In genomic region chr11:111472228-111472627, GRCh38 we compare ENCODE assay signal across 26 cellular contexts. TPM values are rescaled to one million over a fixed set of nuclear protein-coding genes. Genes with fewer than 3 reads are reported as not detected.
"Had no signal": no experiment of that assay in that cellular context is flagged by ENCODE, and none has a peak within 500 bp of the region (broad histone marks: within the 10 kb centered on the region; RNA-seq: fewer than 3 reads in every experiment).

No MANE protein-coding gene starts in this region.

- H3K4me3 ChIP-seq: adrenal gland had no signal

- H3K9ac ChIP-seq: KMS-11 had no signal

- H3K9me3 Mint-ChIP-seq: activated CD4-positive, alpha-beta memory T cell treated with anti-CD3 and anti-CD28 coated beads, Interleukin-2, amount 10 ng/mL, durations not matched to agents 7 days and 5 days; activated naive CD4-positive, alpha-beta T cell treated with anti-CD3 and anti-CD28 coated beads, Interleukin-2, amount 10 ng/mL, durations not matched to agents 7 days and 5 days; central memory CD8-positive, alpha-beta T cell had no signal

- H3K36me3 ChIP-seq: adrenal gland had no signal

- H3K4me1 ChIP-seq: adrenal gland had no signal

- H3K27me3 ChIP-seq: adrenal gland had no signal

- H3K9me3 ChIP-seq: adrenal gland had no signal

- DNase-seq: activated CD4-positive, alpha-beta memory T cell treated with anti-CD3 and anti-CD28 coated beads, Interleukin-2, amount 10 ng/mL, durations not matched to agents 7 days and 5 days; activated CD4-positive, alpha-beta T cell treated with anti-CD3 and anti-CD28 coated beads, Interleukin-2, amount 50 U/mL, for 1 hour; activated CD4-positive, CD25-positive, alpha-beta regulatory T cell; activated CD8-positive, alpha-beta memory T cell treated with anti-CD3 and anti-CD28 coated beads, Interleukin-2, amount 50 U/mL, for 4 hours; activated gamma-delta T cell treated with Interleukin-2 at 50 U/mL for 16 hours; activated naive CD4-positive, alpha-beta T cell treated with anti-CD3 and anti-CD28 coated beads, Interleukin-2, amount 10 ng/mL, durations not matched to agents 7 days and 5 days; activated naive CD8-positive, alpha-beta T cell treated with anti-CD3 and anti-CD28 coated beads, Interleukin-2, amount 10 ng/mL, durations not matched to agents 7 days and 5 days; activated T-cell treated with anti-CD3 and anti-CD28 coated beads, Interleukin-2, amount 50 U/mL, for 72 hours; adrenal gland; aorta; MM.1S; NCI-H1048; NCI-H146; NCI-H2029; NCI-H2107; NCI-H2171 treated with DMSO at 0.1 percent for 48 hours; NCI-H345; NCI-H510A; NCI-H526 treated with DMSO at 0.1 percent for 48 hours; SIG-M5; T-helper 17 cell; T-helper 9 cell had no signal

- H3K27ac ChIP-seq: adrenal gland, KMS-11, VCaP had no signal

- H3K27ac Mint-ChIP-seq: activated CD4-positive, alpha-beta memory T cell treated with anti-CD3 and anti-CD28 coated beads, Interleukin-2, amount 10 ng/mL, durations not matched to agents 7 days and 5 days; activated naive CD4-positive, alpha-beta T cell treated with anti-CD3 and anti-CD28 coated beads, Interleukin-2, amount 10 ng/mL, durations not matched to agents 7 days and 5 days; activated naive CD8-positive, alpha-beta T cell treated with anti-CD3 and anti-CD28 coated beads, Interleukin-2, amount 10 ng/mL, durations not matched to agents 7 days and 5 days; activated T-cell treated with anti-CD3 and anti-CD28 coated beads, Interleukin-2, amount 50 U/mL, for 72 hours; activated T-helper 2 cell treated with anti-CD3 and anti-CD28 coated beads, Interferon-gamma antibody, Interleukin-2, Interleukin-4, amounts not matched to agents 10 μg/mL and 5 μg/mL and 100 μg/mL, durations not matched to agents 14 hours and 24 hours and 36 hours; T-helper 17 cell had no signal

- H3K4me2 ChIP-seq: KMS-11 had no signal

- H3K36me3 Mint-ChIP-seq: activated naive CD4-positive, alpha-beta T cell treated with anti-CD3 and anti-CD28 coated beads, Interleukin-2, amount 10 ng/mL, durations not matched to agents 7 days and 5 days had no signal

- ATAC-seq: activated T-cell treated with anti-CD3 and anti-CD28 coated beads, Interleukin-2, amount 50 U/mL, for 72 hours; T-helper 17 cell had no signal

RNA-seq across cellular contexts. Expression of gene BTG4, which starts 40.0 kb away (rescaled TPM):
- total RNA-seq: activated CD4-positive, alpha-beta memory T cell treated with anti-CD3 and anti-CD28 coated beads, Interleukin-2, amount 10 ng/mL, durations not matched to agents 7 days and 5 days; activated T-helper 2 cell treated with anti-CD3 and anti-CD28 coated beads, Interferon-gamma antibody, Interleukin-2, Interleukin-4, amounts not matched to agents 10 μg/mL and 5 μg/mL and 100 μg/mL, durations not matched to agents 14 hours and 24 hours and 36 hours; adrenal gland; aorta; T-helper 17 cell had no signal
- polyA plus RNA-seq: adrenal gland, aorta had no signal

RNA-seq across cellular contexts. Expression of gene HOATZ, which starts 42.4 kb away (rescaled TPM):
- total RNA-seq: activated CD4-positive, alpha-beta memory T cell treated with anti-CD3 and anti-CD28 coated beads, Interleukin-2, amount 10 ng/mL, durations not matched to agents 7 days and 5 days; activated naive CD8-positive, alpha-beta T cell treated with anti-CD3 and anti-CD28 coated beads, Interleukin-2, amount 10 ng/mL, durations not matched to agents 7 days and 5 days; activated T-cell treated with anti-CD3 and anti-CD28 coated beads, Interleukin-2, amount 50 U/mL, for 72 hours; activated T-helper 2 cell treated with anti-CD3 and anti-CD28 coated beads, Interferon-gamma antibody, Interleukin-2, Interleukin-4, amounts not matched to agents 10 μg/mL and 5 μg/mL and 100 μg/mL, durations not matched to agents 14 hours and 24 hours and 36 hours; adrenal gland; aorta; T-helper 17 cell had no signal
- polyA plus RNA-seq: adrenal gland, aorta had no signal
